ENCODE assay signal across 15 cellular contexts in genomic region chr4:2910409-2910808, GRCh38. TPM values are rescaled to one million over a fixed set of nuclear protein-coding genes. Genes with fewer than 3 reads are reported as not detected.
DNase-seq lines count a peak whose midpoint lies in the region; ATAC-seq and TF ChIP-seq lines count a peak whose summit lies in the region.
"Had no signal": no experiment of that assay in that cellular context is flagged by ENCODE, and none has a peak within 500 bp of the region (broad histone marks: within the 10 kb centered on the region; RNA-seq: fewer than 3 reads in every experiment).

No MANE protein-coding gene starts in this region.

- H2BK15ac ChIP-seq in IMR-90 (ENCODE audit: low read depth, low read length) = no peak overlapping the region
- no peak overlapping the region for H2BK15ac ChIP-seq in mesendoderm (replicated peaks; ENCODE audit: low read depth)

- H2BK5ac ChIP-seq in IMR-90 (ENCODE audit: low read depth, low read length, poor library complexity, severe bottlenecking) (no peak overlapping the region), mesendoderm (ENCODE audit: low read length) (no peak overlapping the region)

- no peak overlapping the region for H4K91ac ChIP-seq in IMR-90 (ENCODE audit: insufficient read depth, low read depth, low read length)

- no CpG with 5 or more reads among the region's 7 CpGs for WGBS in IMR-90 (ENCODE audit: extremely low coverage in 2 of 2, insufficient read length in 1 of 2), 2 experiments
- no CpG with 5 or more reads among the region's 7 CpGs for WGBS in mesendoderm (ENCODE audit: extremely low coverage, insufficient coverage, low lambda C conversion rate)

- H2BK120ac ChIP-seq in IMR-90 (ENCODE audit: low read depth, low read length) (no peak overlapping the region), mesendoderm (ENCODE audit: low read depth, low read length) (no peak overlapping the region)

- no peak overlapping the region for H3K9ac ChIP-seq in IMR-90 (ENCODE audit: low read depth, low read length)
- H3K9ac ChIP-seq in mesendoderm (ENCODE audit: low read length) = no peak overlapping the region

- TF ChIP-seq RAD21 in IMR-90 (IDR thresholded peaks at IDR 0.05; ENCODE audit: low read length) = no peak

- H3K79me1 ChIP-seq in IMR-90 (ENCODE audit: low read depth in 1 of 2, low read length in 2 of 2) = peaks cover 19 to 70% of the 10 kb centered on the region in 2 experiments
- peaks cover 5% of the 10 kb centered on the region for H3K79me1 ChIP-seq in mesendoderm (ENCODE audit: low read length)

- H3K4me1 ChIP-seq in IMR-90 (ENCODE audit: control insufficient read depth, insufficient read depth, low read length) (no peaks in the 10 kb centered on the region), mesendoderm (ENCODE audit: control insufficient read depth, low read depth, low read length) (no peaks in the 10 kb centered on the region)
- H3K4me1 ChIP-seq: esophagus muscularis mucosa had no signal

- POLR2A ChIA-PET in IMR-90 (lab: Charles Lee; ENCODE audit: unreplicated experiment) = no interaction called here
- POLR2A ChIA-PET in HEK293T (lab: Yijun Ruan, JAX) = interaction anchor here (1.1 kb wide), 1 partner anchor 25 kb away, joined by 3 read pairs; no protein-coding TSS in a partner anchor

- no peak overlapping the region for H3K4ac ChIP-seq in IMR-90 (ENCODE audit: low read depth, low read length)
- no peak overlapping the region for H3K4ac ChIP-seq in mesendoderm (ENCODE audit: low read depth, low read length)

- no peak overlapping the region for H2AFZ ChIP-seq in IMR-90 (replicated peaks; ENCODE audit: low read length, poor library complexity)

- no peak overlapping the region for H3K56ac ChIP-seq in IMR-90 (ENCODE audit: extremely low read depth, insufficient read depth, low read length)
- H3K56ac ChIP-seq in mesendoderm (ENCODE audit: low read length) = no peak overlapping the region

- no peak overlapping the region for H3K27ac ChIP-seq in IMR-90 (ENCODE audit: insufficient read depth, low read length)
- no peak overlapping the region for H3K27ac ChIP-seq in brain microvascular endothelial cell
- no peak overlapping the region for H3K27ac ChIP-seq in mesendoderm (ENCODE audit: low read depth, low read length)
- H3K27ac ChIP-seq: esophagus muscularis mucosa, neutrophil had no signal

- peaks cover 38% of the 10 kb centered on the region for H3K36me3 ChIP-seq in GM06990 (ENCODE audit: control insufficient read depth, insufficient read depth, low read length)
- H3K36me3 ChIP-seq in IMR-90 (ENCODE audit: control insufficient read depth, insufficient read depth, low read length) = peaks cover 80% of the 10 kb centered on the region
- peaks cover 69% of the 10 kb centered on the region for H3K36me3 ChIP-seq in brain microvascular endothelial cell (replicated peaks)
- peaks cover 6% of the 10 kb centered on the region for H3K36me3 ChIP-seq in mesendoderm (ENCODE audit: control insufficient read depth, insufficient read depth, low read length)

- H4K5ac ChIP-seq in IMR-90 (ENCODE audit: low read depth, low read length) (no peak overlapping the region), mesendoderm (ENCODE audit: low read length) (no peak overlapping the region)

- H3K9me1 ChIP-seq in IMR-90 (ENCODE audit: insufficient read depth, low read length) = peaks cover 14% of the 10 kb centered on the region

- H3K18ac ChIP-seq in IMR-90 (ENCODE audit: low read depth, low read length) = no peak overlapping the region
- H3K18ac ChIP-seq in mesendoderm (ENCODE audit: low read length) = no peak overlapping the region

- H4K8ac ChIP-seq in IMR-90 (ENCODE audit: low read depth in 2 of 2, low read length in 2 of 2) (no peak overlapping the region), mesendoderm (ENCODE audit: low read depth, low read length) (no peak overlapping the region)

- peaks cover 3% of the 10 kb centered on the region; the same call in 1 of the 2 replicates for H4K20me1 ChIP-seq in IMR-90 (ENCODE audit: insufficient read depth, low read length)

- no peak overlapping the region for H2AK9ac ChIP-seq in IMR-90 (replicated peaks; ENCODE audit: low read depth, low read length, poor library complexity)

- H3K27me3 ChIP-seq in GM06990 (replicated peaks; ENCODE audit: control insufficient read depth, insufficient read depth, low read length) (no peaks in the 10 kb centered on the region), IMR-90 (ENCODE audit: control insufficient read depth, insufficient read depth, low read length) (no peaks in the 10 kb centered on the region), brain microvascular endothelial cell (replicated peaks) (no peaks in the 10 kb centered on the region), mesendoderm (ENCODE audit: insufficient read depth, low read length, poor library complexity) (no peaks in the 10 kb centered on the region)
- H3K27me3 ChIP-seq: esophagus muscularis mucosa, neutrophil had no signal

- DNase-seq in GM06990 (ENCODE audit: extremely low read depth, insufficient read length) = no peak
- no peak for DNase-seq in IMR-90
- no peak for DNase-seq in brain microvascular endothelial cell
- peak; percentile 33 for DNase-seq in mesendoderm
- DNase-seq in GF-D8 (lab: John Stamatoyannopoulos, UW) = no peak
- no peak for DNase-seq in HEK293T (ENCODE audit: extremely low spot score)
- DNase-seq in DMS114 treated with DMSO at 0.1 percent for 48 hours (lab: John Stamatoyannopoulos, UW; ENCODE audit: unreplicated experiment) = no peak
- DNase-seq: activated naive CD4-positive, alpha-beta T cell treated with anti-CD3 and anti-CD28 coated beads for 36 hours; CD4-positive, CD25-positive, alpha-beta regulatory T cell; NCI-H1436 treated with DMSO at 0.1 percent for 48 hours; NCI-H524 treated with DMSO at 0.1 percent for 48 hours; substantia nigra had no signal

- CTCF ChIA-PET in IMR-90 (lab: Yijun Ruan, JAX) = no interaction called here
- CTCF ChIA-PET in HEK293T (lab: Yijun Ruan, JAX) = interaction anchor here (1.2 kb wide), 1 partner anchor 25 kb away, joined by 3 read pairs; no protein-coding TSS in a partner anchor

- dilution Hi-C loops in IMR-90 (cut with HindIII; ENCODE audit: low sequenced_read_pairs, unreplicated experiment) = no loop called here

- H2AK5ac ChIP-seq in IMR-90 (ENCODE audit: low read depth, low read length) (no peak overlapping the region), mesendoderm (ENCODE audit: low read length) (no peak overlapping the region)

- H3K23ac ChIP-seq in IMR-90 (ENCODE audit: low read depth, low read length) (no peak overlapping the region), mesendoderm (ENCODE audit: low read length) (no peak overlapping the region)

- intact Hi-C loops in IMR-90 (cut with micrococcal nuclease) = no loop called here

- H2BK20ac ChIP-seq in IMR-90 (ENCODE audit: low read depth, low read length) = no peak overlapping the region

- no peak overlapping the region for H3K4me3 ChIP-seq in GM06990 (replicated peaks; ENCODE audit: low read depth, low read length)
- H3K4me3 ChIP-seq in IMR-90 (ENCODE audit: insufficient read depth, low read depth, low read length) = no peak overlapping the region
- no peak overlapping the region for H3K4me3 ChIP-seq in brain microvascular endothelial cell (ENCODE audit: low read depth, low read length)
- no peak overlapping the region for H3K4me3 ChIP-seq in mesendoderm (ENCODE audit: low read length)
- H3K4me3 ChIP-seq: esophagus muscularis mucosa had no signal

- no peak for ATAC-seq in IMR-90 (ENCODE audit: low read depth)
- ATAC-seq in HG03097 (IDR thresholded peaks at IDR 0.05; ENCODE audit: low FRiP score, unreplicated experiment) = no peak

- no peak for TF ChIP-seq POLR2A in IMR-90 (IDR thresholded peaks at IDR 0.05; ENCODE audit: low read depth, low read length)

- H3K14ac ChIP-seq in IMR-90 (replicated peaks; ENCODE audit: low read depth, low read length) = no peak overlapping the region

- no TSS peak for BruUV-seq in IMR-90 (replicated peaks; lab: Mats Ljungman, UMichigan)

- H3K79me2 ChIP-seq in mesendoderm (ENCODE audit: control insufficient read depth, insufficient read depth, low read length) = no peaks in the 10 kb centered on the region

- H3K4me2 ChIP-seq in IMR-90 (ENCODE audit: low read depth, low read length) = no peak overlapping the region
- H3K4me2 ChIP-seq in mesendoderm (ENCODE audit: low read length) = no peak overlapping the region

- in situ Hi-C loops in IMR-90 (cut with MboI; ENCODE audit: low sequenced_read_pairs) (no loop called here), brain microvascular endothelial cell (cut with HindIII; ENCODE audit: low pct_ligation_motif_present, low sequenced_read_pairs) (no loop called here)

- H3K9me3 ChIP-seq in IMR-90 (ENCODE audit: control insufficient read depth, insufficient read depth, low read length) = no peaks in the 10 kb centered on the region
- H3K9me3 ChIP-seq: esophagus muscularis mucosa, neutrophil had no signal

- TF ChIP-seq CTCF in GM06990 (IDR thresholded peaks at IDR 0.05; ENCODE audit: insufficient read depth, low read length, poor library complexity, severe bottlenecking) = peak; percentile 35
- TF ChIP-seq CTCF in IMR-90 (conservative IDR thresholded peaks at IDR 0.05; ENCODE audit: low read depth, low read length) = 0 out of 2 replicates have a peak, but pooled peaks have one; percentile 3
- peak; percentile 42 for TF ChIP-seq CTCF in brain microvascular endothelial cell (IDR thresholded peaks at IDR 0.05; ENCODE audit: low read depth, low read length, missing control alignments)

TF ChIP-seq in IMR-90, 13 proteins besides CTCF, POLR2A, EP300 and RAD21 (continues in another document):
- TF ChIP-seq RFX5 (IDR thresholded peaks at IDR 0.05; ENCODE audit: low read depth, low read length) (no peak), SMC3 (IDR thresholded peaks at IDR 0.05; ENCODE audit: low read depth, low read length) (no peak), MAZ (IDR thresholded peaks at IDR 0.05; ENCODE audit: borderline replicate concordance, low read depth, low read length) (no peak), NFE2L2 (IDR thresholded peaks at IDR 0.05; ENCODE audit: low read depth, low read length) (no peak)

TF ChIP-seq in HEK293T, 16 proteins besides CTCF, POLR2A, EP300 and RAD21:
- TF ChIP-seq ARNT (IDR thresholded peaks at IDR 0.05) (no peak), HDGF (IDR thresholded peaks at IDR 0.05; ENCODE audit: borderline replicate concordance) (no peak), L3MBTL2 (conservative IDR thresholded peaks at IDR 0.05) (no peak), ELF4 (IDR thresholded peaks at IDR 0.05) (no peak), CTBP1 (IDR thresholded peaks at IDR 0.05; ENCODE audit: borderline replicate concordance) (no peak), SP1 (IDR thresholded peaks at IDR 0.05) (no peak)

RNA-seq across cellular contexts. Expression of gene NOP14, which starts 52.8 kb away (rescaled TPM):
- 10.9 and 19.2 TPM in 2 replicates for total RNA-seq in IMR-90 (2012; rRNA removed)
- polyA plus RNA-seq in IMR-90 (2012; rRNA removed) = 11.3 and 12.6 TPM in 2 replicates
- polyA plus RNA-seq in IMR-90 (2012; cell fraction: cytosol; rRNA removed) = 5.4 and 8.4 TPM in 2 replicates
- 6.7 and 10.4 TPM in 2 replicates for polyA plus RNA-seq in IMR-90 (2012; cell fraction: nucleus; rRNA removed; ENCODE audit: low replicate concordance)
- 61.2 TPM for polyA plus RNA-seq in mesendoderm (2013, experiment 1 of 2)
- 60.6 TPM for polyA plus RNA-seq in mesendoderm (2013, experiment 2 of 2)

RNA-seq across cellular contexts. Expression of gene GRK4, which starts 53.0 kb away (rescaled TPM):
- 1.6 and 1.7 TPM in 2 replicates for total RNA-seq in IMR-90 (2012; rRNA removed)
- polyA plus RNA-seq in IMR-90 (2012; rRNA removed) = 2.1 and 2.2 TPM in 2 replicates
- polyA plus RNA-seq in IMR-90 (2012; cell fraction: cytosol; rRNA removed) = 2.0 and 2.3 TPM in 2 replicates
- 1.1 and 1.6 TPM in 2 replicates for polyA plus RNA-seq in IMR-90 (2012; cell fraction: nucleus; rRNA removed; ENCODE audit: low replicate concordance)
- 1.2 TPM for polyA plus RNA-seq in mesendoderm (2013, experiment 1 of 2)
- 1.2 TPM for polyA plus RNA-seq in mesendoderm (2013, experiment 2 of 2)
